ENCODE assay signal across 28 cellular contexts in genomic region chr11:47907499-47907898, GRCh38. TPM values are rescaled to one million over a fixed set of nuclear protein-coding genes. Genes with fewer than 3 reads are reported as not detected.
A peak's percentile ranks its signal among the peaks of the same experiment; 100 is the strongest.
DNase-seq lines count a peak whose midpoint lies in the region; ATAC-seq and TF ChIP-seq lines count a peak whose summit lies in the region.
"Had no signal": no experiment of that assay in that cellular context is flagged by ENCODE, and none has a peak within 500 bp of the region (broad histone marks: within the 10 kb centered on the region; RNA-seq: fewer than 3 reads in every experiment).

No MANE protein-coding gene starts in this region.

- H3K27ac Mint-ChIP-seq in osteocyte (ENCODE audit: unreplicated experiment): peak overlapping the region; percentile 41
- H3K27ac Mint-ChIP-seq: activated CD4-positive, alpha-beta T cell treated with anti-CD3 and anti-CD28 coated beads, Interleukin-2, amount 10 ng/mL, durations not matched to agents 24 days and 14 days; activated naive CD4-positive, alpha-beta T cell treated with anti-CD3 and anti-CD28 coated beads for 36 hours; CD8-positive, alpha-beta T cell; natural killer cell treated with Interleukin-12 subunit alpha and Interleukin-12 subunit beta and Interleukin-15 and Interleukin-18, amount 100 ng/mL, for 72 hours had no signal

- DNase-seq in ELR (ENCODE audit: low read depth): peak; percentile 36
- DNase-seq in RPMI7951 (ENCODE audit: low read depth): peak; percentile 70
- DNase-seq in fibroblast of pulmonary artery (ENCODE audit: low read depth): peak; percentile 82
- no peak for DNase-seq in osteocyte (ENCODE audit: extremely low spot score, unreplicated experiment)
- no peak for DNase-seq in esophagus squamous epithelium (lab: John Stamatoyannopoulos, UW)
- DNase-seq in DMS53 (lab: John Stamatoyannopoulos, UW): no peak
- DNase-seq: activated CD4-positive, alpha-beta T cell treated with anti-CD3 and anti-CD28 coated beads, Interleukin-2, amount 10 ng/mL, durations not matched to agents 24 days and 14 days; activated naive CD4-positive, alpha-beta T cell treated with anti-CD3 and anti-CD28 coated beads for 36 hours; CD8-positive, alpha-beta T cell; central memory CD4-positive, alpha-beta T cell; DMS153; dorsolateral prefrontal cortex; HCEC 1CT; midbrain; NCI-H1092; NCI-H187 treated with DMSO at 0.1 percent for 48 hours; NCI-H748 treated with DMSO at 0.1 percent for 48 hours; stimulated activated CD4-positive, alpha-beta T cell treated with anti-CD3 and anti-CD28 coated beads, Interleukin-15, amount 100 ng/mL, for 24 hours; stimulated activated CD8-positive, alpha-beta memory T cell treated with anti-CD3 and anti-CD28 coated beads, Interleukin-4, amount 100 ng/mL, for 48 hours; upper lobe of left lung had no signal

- no peaks in the 10 kb centered on the region for H3K36me3 ChIP-seq in esophagus squamous epithelium
- H3K36me3 ChIP-seq: upper lobe of left lung had no signal

- no peak overlapping the region for H3K4me3 Mint-ChIP-seq in osteocyte (ENCODE audit: unreplicated experiment)
- H3K4me3 Mint-ChIP-seq: activated CD4-positive, alpha-beta T cell treated with anti-CD3 and anti-CD28 coated beads, Interleukin-2, amount 10 ng/mL, durations not matched to agents 24 days and 14 days; activated naive CD4-positive, alpha-beta T cell treated with anti-CD3 and anti-CD28 coated beads for 36 hours; CD8-positive, alpha-beta T cell; natural killer cell treated with Interleukin-12 subunit alpha and Interleukin-12 subunit beta and Interleukin-15 and Interleukin-18, amount 100 ng/mL, for 72 hours had no signal

- H3K27me3 Mint-ChIP-seq in osteocyte (ENCODE audit: unreplicated experiment): no peaks in the 10 kb centered on the region
- H3K27me3 Mint-ChIP-seq: natural killer cell treated with Interleukin-12 subunit alpha and Interleukin-12 subunit beta and Interleukin-15 and Interleukin-18, amount 100 ng/mL, for 72 hours had no signal

- 67 to 84% methylated on average over 5 of the region's 5 CpGs for WGBS in esophagus squamous epithelium, 2 donors

- H3K4me1 Mint-ChIP-seq in osteocyte (ENCODE audit: unreplicated experiment): peaks cover 26% of the 10 kb centered on the region

- no peaks in the 10 kb centered on the region for H3K27me3 ChIP-seq in esophagus squamous epithelium
- H3K27me3 ChIP-seq: dorsolateral prefrontal cortex, upper lobe of left lung had no signal

- intact Hi-C loops in esophagus squamous epithelium (cut with DNase I): no loop called here

- H3K27ac ChIP-seq in esophagus squamous epithelium: no peak overlapping the region
- H3K27ac ChIP-seq: dorsolateral prefrontal cortex, parathyroid adenoma, VCaP had no signal

- no peaks in the 10 kb centered on the region for H3K9me3 Mint-ChIP-seq in osteocyte (ENCODE audit: unreplicated experiment)
- H3K9me3 Mint-ChIP-seq: activated naive CD4-positive, alpha-beta T cell treated with anti-CD3 and anti-CD28 coated beads for 36 hours; CD8-positive, alpha-beta T cell; natural killer cell treated with Interleukin-12 subunit alpha and Interleukin-12 subunit beta and Interleukin-15 and Interleukin-18, amount 100 ng/mL, for 72 hours had no signal

- H3K4me3 ChIP-seq in fibroblast of pulmonary artery (replicated peaks; ENCODE audit: low read depth, low read length) (no peak overlapping the region), esophagus squamous epithelium (no peak overlapping the region)
- H3K4me3 ChIP-seq: dorsolateral prefrontal cortex, upper lobe of left lung had no signal

- TF ChIP-seq CTCF in fibroblast of pulmonary artery (IDR thresholded peaks at IDR 0.05; ENCODE audit: low read length, missing control alignments): no peak
- TF ChIP-seq CTCF in osteocyte (IDR thresholded peaks at IDR 0.05): no peak
- no peak for TF ChIP-seq CTCF in esophagus squamous epithelium (IDR thresholded peaks at IDR 0.05)

- no peaks in the 10 kb centered on the region for H3K4me1 ChIP-seq in esophagus squamous epithelium
- H3K4me1 ChIP-seq: parathyroid adenoma had no signal

- no peak for TF ChIP-seq POLR2A in esophagus squamous epithelium (IDR thresholded peaks at IDR 0.05)

- H3K9me3 ChIP-seq in esophagus squamous epithelium: no peaks in the 10 kb centered on the region
- H3K9me3 ChIP-seq: upper lobe of left lung had no signal

- ATAC-seq in GM21825 (IDR thresholded peaks at IDR 0.05; ENCODE audit: unreplicated experiment): no peak
- no peak for ATAC-seq in HG02970 (IDR thresholded peaks at IDR 0.05; ENCODE audit: low FRiP score, unreplicated experiment)
- ATAC-seq: CD8-positive, alpha-beta T cell; HepG2; left lobe of liver; SK-N-SH treated with all-trans-retinoic acid at 6 μM for 48 hours had no signal

- H3K36me3 Mint-ChIP-seq in osteocyte (ENCODE audit: unreplicated experiment): no peaks in the 10 kb centered on the region
- H3K36me3 Mint-ChIP-seq: CD8-positive, alpha-beta T cell; natural killer cell treated with Interleukin-12 subunit alpha and Interleukin-12 subunit beta and Interleukin-15 and Interleukin-18, amount 100 ng/mL, for 72 hours had no signal

RNA-seq across cellular contexts. Expression of gene NUP160, which starts 59.3 kb away (rescaled TPM):
- 27.1 and 27.4 TPM in 2 replicates for total RNA-seq in RPMI7951 (2014; rRNA removed; shearing (Covaris generic))
- total RNA-seq in osteocyte (28.3 TPM in 2 replicates), esophagus squamous epithelium (10 to 100 TPM; 11.0 to 30.1 (median 20.7) TPM)

Comparison
In these comparisons a context has a peak if more than half of its experiments do, and no peak if none do; other contexts are left out.
1. DNase-seq: peak in ELR (single experiment), RPMI7951 (single experiment) and fibroblast of pulmonary artery (single experiment); none in osteocyte (single experiment), esophagus squamous epithelium (single experiment) and DMS53 (single experiment).